In genomic region chr3:116164039-116164438, GRCh38 we compare ENCODE assay signal across 28 cellular contexts.
"Had no signal": no experiment of that assay in that cellular context is flagged by ENCODE, and none has a peak within 500 bp of the region (broad histone marks: within the 10 kb centered on the region; RNA-seq: fewer than 3 reads in every experiment).

No MANE protein-coding gene starts in this region.

- H3K9me3 ChIP-seq: ascending aorta, breast epithelium had no signal

- H3K36me3 ChIP-seq: ascending aorta, brain microvascular endothelial cell, breast epithelium had no signal

- H3K4me1 ChIP-seq: ascending aorta, breast epithelium had no signal

- DNase-seq: activated B cell treated with CpG ODN at 0.5 μM for 24 hours; activated CD4-positive, alpha-beta memory T cell treated with anti-CD3 and anti-CD28 coated beads for 36 hours; activated CD4-positive, alpha-beta T cell treated with anti-CD3 and anti-CD28 coated beads for 4 hours; activated CD4-positive, alpha-beta T cell treated with anti-CD3 and anti-CD28 coated beads, Interleukin-2, amount 10 ng/mL, durations not matched to agents 24 days and 14 days; activated CD4-positive, alpha-beta T cell treated with anti-CD3 and anti-CD28 coated beads, Interleukin-2, amount 50 U/mL, for 1 hour; activated CD4-positive, alpha-beta T cell treated with anti-CD3 and anti-CD28 coated beads, Interleukin-2, amount 50 U/mL, for 4 hours; activated CD4-positive, CD25-positive, alpha-beta regulatory T cell treated with anti-CD3 and anti-CD28 coated beads, Interleukin-2, amount 50 U/mL, for 72 hours; activated CD8-positive, alpha-beta memory T cell treated with anti-CD3 and anti-CD28 coated beads, Interleukin-2, amount 50 U/mL, for 4 hours; activated CD8-positive, alpha-beta T cell treated with anti-CD3 and anti-CD28 coated beads for 36 hours; activated effector memory CD4-positive, alpha-beta T cell treated with Interleukin-2 at 50 U/mL for 16 hours; activated gamma-delta T cell; activated naive CD4-positive, alpha-beta T cell treated with anti-CD3 and anti-CD28 coated beads, Interleukin-2, amount 10 ng/mL, durations not matched to agents 7 days and 5 days; activated naive CD4-positive, alpha-beta T cell treated with Interleukin-2 at 50 U/mL for 16 hours; activated naive CD8-positive, alpha-beta T cell treated with anti-CD3 and anti-CD28 coated beads, Interleukin-2, amount 10 ng/mL, durations not matched to agents 7 days and 5 days; activated naive CD8-positive, alpha-beta T cell treated with anti-CD3 and anti-CD28 coated beads, Interleukin-2, amount 50 U/mL, for 24 hours; activated T-cell treated with anti-CD3 and anti-CD28 coated beads for 4 hours; activated T-cell treated with anti-CD3 and anti-CD28 coated beads, Interleukin-2, amount 50 U/mL, for 1 hour; activated T-cell treated with anti-CD3 and anti-CD28 coated beads, Interleukin-2, amount 50 U/mL, for 48 hours; amygdala; anterior cingulate cortex; brain microvascular endothelial cell; central memory CD4-positive, alpha-beta T cell; T-helper 1 cell; T-helper 2 cell; T-helper 9 cell had no signal

- ATAC-seq: activated CD8-positive, alpha-beta T cell treated with anti-CD3 and anti-CD28 coated beads for 36 hours; activated naive CD8-positive, alpha-beta T cell treated with anti-CD3 and anti-CD28 coated beads, Interleukin-2, amount 50 U/mL, for 24 hours had no signal

- H3K27me3 ChIP-seq: ascending aorta, brain microvascular endothelial cell, breast epithelium had no signal

- H3K4me3 ChIP-seq: ascending aorta, breast epithelium had no signal

- H3K27ac ChIP-seq: ascending aorta, brain microvascular endothelial cell, breast epithelium, VCaP had no signal
